In genomic region chr10:50538473-50539398, GRCh38 we compare ENCODE assay signal across 11 cellular contexts.
DNase-seq lines count a peak whose midpoint lies in the region; ATAC-seq, FAIRE-seq and TF ChIP-seq lines count a peak whose summit lies in the region.
"Had no signal": no experiment of that assay in that cellular context is flagged by ENCODE, and none has a peak within 500 bp of the region (broad histone marks: within the 10 kb centered on the region; RNA-seq: fewer than 3 reads in every experiment).

No MANE protein-coding gene starts in this region.

- TF ChIP-seq CTCF in endothelial cell of umbilical vein (IDR thresholded peaks at IDR 0.05; ENCODE audit: extremely low read depth in 1 of 2, insufficient read depth in 1 of 2, low read depth in 1 of 2, low read length in 2 of 2) (no peak), prostate gland (IDR thresholded peaks at IDR 0.05) (no peak)

- H3K9me1 ChIP-seq in endothelial cell of umbilical vein (replicated peaks; ENCODE audit: control insufficient read depth, extremely low read depth, insufficient read depth, low read length) = no peaks in the 10 kb centered on the region

- H3K9me3 ChIP-seq in endothelial cell of umbilical vein (replicated peaks; ENCODE audit: control insufficient read depth, insufficient read depth, low read length) = no peaks in the 10 kb centered on the region
- no peaks in the 10 kb centered on the region for H3K9me3 ChIP-seq in prostate gland
- H3K9me3 ChIP-seq: adrenal gland had no signal

- TF ChIP-seq POLR2A in endothelial cell of umbilical vein (IDR thresholded peaks at IDR 0.05; ENCODE audit: low read depth, low read length) (no peak), prostate gland (IDR thresholded peaks at IDR 0.05) (no peak)

- peak; percentile 68 for FAIRE-seq in endothelial cell of umbilical vein (lab: Jason Lieb, UNC)

- H3K9ac ChIP-seq in endothelial cell of umbilical vein (replicated peaks; ENCODE audit: extremely low read depth, insufficient read depth, low read length) = no peak overlapping the region

- peak; percentile 20 to 43 for DNase-seq in activated CD4-positive, alpha-beta T cell treated with anti-CD3 and anti-CD28 coated beads, Interleukin-2, amount 50 U/mL, for 48 hours
- no peak for DNase-seq in activated CD4-positive, alpha-beta T cell treated with anti-CD3 and anti-CD28 coated beads, Interleukin-2, amount 10 ng/mL, durations not matched to agents 7 days and 5 days
- DNase-seq in HuH-7 (ENCODE audit: low spot score) (peak; percentile 46), endothelial cell of umbilical vein (ENCODE audit: low read depth, low spot score) (peak; percentile 19), ACHN (no peak), prostate gland (ENCODE audit: low spot score) (no peak)
- DNase-seq in stimulated activated CD4-positive, alpha-beta T cell treated with anti-CD3 and anti-CD28 coated beads, Interleukin-4, amount 100 ng/mL, for 24 hours = peak; percentile 38
- DNase-seq: NCI-H748 treated with DMSO at 0.1 percent for 48 hours had no signal

- 61% methylated on average over 7 of the region's 7 CpGs for WGBS in prostate gland

- CTCF ChIA-PET in activated CD4-positive, alpha-beta T cell treated with anti-CD3 and anti-CD28 coated beads, Interleukin-2, amount 10 ng/mL, durations not matched to agents 7 days and 5 days (lab: Charles Lee) = interaction anchor here (0.6 to 1.3 kb wide), 2 partner anchors 85 to 154 kb away, joined by 3 read pairs; partner anchors contain the start of gene SGMS1
- CTCF ChIA-PET in endothelial cell of umbilical vein (lab: Charles Lee) = interaction anchor here (0.7 to 2.3 kb wide), 3 partner anchors 15 to 83 kb away, joined by 3 to 7 read pairs (median 4); no protein-coding TSS in a partner anchor

- no peaks in the 10 kb centered on the region for H3K27me3 Mint-ChIP-seq in activated CD4-positive, alpha-beta T cell treated with anti-CD3 and anti-CD28 coated beads, Interleukin-2, amount 10 ng/mL, durations not matched to agents 7 days and 5 days

- ATAC-seq in GM19397 (IDR thresholded peaks at IDR 0.05; ENCODE audit: unreplicated experiment) = no peak

- no peak overlapping the region for H3K27ac Mint-ChIP-seq in activated CD4-positive, alpha-beta T cell treated with anti-CD3 and anti-CD28 coated beads, Interleukin-2, amount 10 ng/mL, durations not matched to agents 7 days and 5 days

- H3K79me2 ChIP-seq in endothelial cell of umbilical vein (ENCODE audit: control insufficient read depth, insufficient read depth, low read length) = no peaks in the 10 kb centered on the region

- H3K36me3 Mint-ChIP-seq in activated CD4-positive, alpha-beta T cell treated with anti-CD3 and anti-CD28 coated beads, Interleukin-2, amount 10 ng/mL, durations not matched to agents 7 days and 5 days (ENCODE audit: low read depth) = peaks cover 6% of the 10 kb centered on the region

- no peak overlapping the region for H3K4me2 ChIP-seq in endothelial cell of umbilical vein (ENCODE audit: insufficient read depth, low read length)

- H2AFZ ChIP-seq in endothelial cell of umbilical vein (ENCODE audit: low read depth, low read length) = peak overlapping the region; percentile 10

- H3K4me3 ChIP-seq in endothelial cell of umbilical vein (replicated peaks in 1 of 3; ENCODE audit: insufficient read depth in 1 of 3, low read depth in 1 of 3, low read length in 3 of 3) = no peak overlapping the region
- no peak overlapping the region for H3K4me3 ChIP-seq in prostate gland
- H3K4me3 ChIP-seq: adrenal gland, lung had no signal

- H3K27ac ChIP-seq in endothelial cell of umbilical vein (ENCODE audit: insufficient read depth, low read depth, low read length) = peak overlapping the region; percentile 27
- no peak overlapping the region for H3K27ac ChIP-seq in prostate gland
- H3K27ac ChIP-seq: adrenal gland had no signal

- peaks cover 14% of the 10 kb centered on the region for H3K4me1 ChIP-seq in endothelial cell of umbilical vein (ENCODE audit: control insufficient read depth, extremely low read depth, insufficient read depth, low read length)
- H3K4me1 ChIP-seq in prostate gland (replicated peaks) = no peaks in the 10 kb centered on the region

- peaks cover 51% of the 10 kb centered on the region for H3K4me1 Mint-ChIP-seq in activated CD4-positive, alpha-beta T cell treated with anti-CD3 and anti-CD28 coated beads, Interleukin-2, amount 10 ng/mL, durations not matched to agents 7 days and 5 days

- H3K36me3 ChIP-seq in endothelial cell of umbilical vein (ENCODE audit: control insufficient read depth in 2 of 2, extremely low read depth in 1 of 2, insufficient read depth in 2 of 2, low read length in 2 of 2) = no peaks in the 10 kb centered on the region
- no peaks in the 10 kb centered on the region for H3K36me3 ChIP-seq in prostate gland
- H3K36me3 ChIP-seq: adrenal gland had no signal

- H4K20me1 ChIP-seq in endothelial cell of umbilical vein (replicated peaks; ENCODE audit: control insufficient read depth, extremely low read depth, insufficient read depth, low read length) = no peaks in the 10 kb centered on the region

- BruUV-seq in endothelial cell of umbilical vein (replicated peaks; lab: Mats Ljungman, UMichigan) = no TSS peak

- H3K9me3 Mint-ChIP-seq in activated CD4-positive, alpha-beta T cell treated with anti-CD3 and anti-CD28 coated beads, Interleukin-2, amount 10 ng/mL, durations not matched to agents 7 days and 5 days = peaks cover 2% of the 10 kb centered on the region

- in situ Hi-C loops in ACHN (cut with HindIII; ENCODE audit: low pct_ligation_motif_present, low pct_unique_long_range_greater_than_20kb, low sequenced_read_pairs) = no loop called here

- H3K27me3 ChIP-seq in endothelial cell of umbilical vein (ENCODE audit: control insufficient read depth in 2 of 2, insufficient read depth in 2 of 2, low read length in 2 of 2) (no peaks in the 10 kb centered on the region), prostate gland (replicated peaks; ENCODE audit: insufficient read depth) (no peaks in the 10 kb centered on the region)
- H3K27me3 ChIP-seq: adrenal gland had no signal

- intact Hi-C loops in endothelial cell of umbilical vein (cut with micrococcal nuclease) = no loop called here
- intact Hi-C loops in prostate gland (cut with DNase I) = no loop called here

- POLR2A ChIA-PET in activated CD4-positive, alpha-beta T cell treated with anti-CD3 and anti-CD28 coated beads, Interleukin-2, amount 10 ng/mL, durations not matched to agents 7 days and 5 days (lab: Charles Lee) = no interaction called here
- POLR2A ChIA-PET in endothelial cell of umbilical vein (lab: Charles Lee) = no interaction called here

- dilution Hi-C loops in endothelial cell of umbilical vein (cut with MboI; ENCODE audit: extremely low pct_ligation_motif_present, low sequenced_read_pairs) = no loop called here

- no peak overlapping the region for H3K4me3 Mint-ChIP-seq in activated CD4-positive, alpha-beta T cell treated with anti-CD3 and anti-CD28 coated beads, Interleukin-2, amount 10 ng/mL, durations not matched to agents 7 days and 5 days

TF ChIP-seq in endothelial cell of umbilical vein, 7 proteins besides CTCF, POLR2A, EP300 and RAD21:
- no peak for TF ChIP-seq POLR2AphosphoS5 (IDR thresholded peaks at IDR 0.05; ENCODE audit: insufficient read depth, low read depth, low read length)
- TF ChIP-seq GATA2 (IDR thresholded peaks at IDR 0.05; ENCODE audit: insufficient read depth, insufficient read length, low read depth, low read length) = peak; percentile 65
- peak; percentile 22 for TF ChIP-seq JUN (IDR thresholded peaks at IDR 0.05; ENCODE audit: borderline replicate concordance, insufficient read depth, insufficient read length, low read depth)

Comparison
In these comparisons a context has a peak if more than half of its experiments do, and no peak if none do; other contexts are left out.
1. DNase-seq: peak in activated CD4-positive, alpha-beta T cell treated with anti-CD3 and anti-CD28 coated beads, Interleukin-2, amount 50 U/mL, for 48 hours (2 of 2), HuH-7 (single experiment), endothelial cell of umbilical vein (single experiment) and stimulated activated CD4-positive, alpha-beta T cell treated with anti-CD3 and anti-CD28 coated beads, Interleukin-4, amount 100 ng/mL, for 24 hours (single experiment); none in activated CD4-positive, alpha-beta T cell treated with anti-CD3 and anti-CD28 coated beads, Interleukin-2, amount 10 ng/mL, durations not matched to agents 7 days and 5 days (single experiment), ACHN (single experiment) and prostate gland (single experiment).